ENCODE assay signal across 15 cellular contexts in the genomic region with DNA sequence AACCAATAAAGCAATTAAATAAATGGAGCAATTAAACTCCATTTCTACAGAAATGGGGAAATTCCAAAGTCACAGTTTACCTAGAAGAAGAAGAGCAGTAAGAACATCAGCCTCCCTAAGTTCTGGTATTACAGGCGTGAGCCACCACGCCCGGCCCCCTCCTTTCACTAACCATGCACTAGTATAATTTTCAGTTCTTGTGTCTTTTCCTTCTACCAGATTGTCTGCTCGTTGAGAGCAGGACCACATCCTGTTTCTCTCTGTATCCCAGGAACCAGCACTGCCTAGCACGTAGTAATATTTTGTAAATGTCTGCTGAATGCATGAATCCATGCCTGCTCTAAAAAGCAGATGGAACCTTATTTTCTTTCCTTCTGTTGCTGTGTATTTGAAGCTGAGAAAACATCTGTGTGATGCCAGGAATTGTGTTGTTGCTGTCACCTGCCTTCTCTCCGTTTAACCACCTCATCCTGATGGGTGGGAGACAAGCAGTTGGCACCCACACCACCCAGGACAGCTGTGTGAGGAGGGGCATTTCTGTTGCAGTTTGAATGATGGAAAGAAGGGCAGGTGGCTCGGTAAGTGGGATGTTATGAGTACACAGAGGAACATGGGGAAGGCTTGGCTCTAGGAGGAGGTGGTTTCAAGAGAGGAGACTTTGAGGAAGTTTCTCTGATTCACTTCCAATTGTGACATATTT. TPM values are rescaled to one million over a fixed set of nuclear protein-coding genes. Genes with fewer than 3 reads are reported as not detected.
A peak's percentile ranks its signal among the peaks of the same experiment; 100 is the strongest.
DNase-seq lines count a peak whose midpoint lies in the region; ATAC-seq and TF ChIP-seq lines count a peak whose summit lies in the region.
"Had no signal": no experiment of that assay in that cellular context is flagged by ENCODE, and none has a peak within 500 bp of the region (broad histone marks: within the 10 kb centered on the region; RNA-seq: fewer than 3 reads in every experiment).

No MANE protein-coding gene starts in this region.

- intact Hi-C loops in activated T-helper 1 cell treated with anti-CD3 and anti-CD28 coated beads, Interleukin-12 subunit alpha, Interleukin-12 subunit beta, Interleukin-2, Interleukin-4 antibody, amounts not matched to agents 30 ng/mL and 10 ng/mL and 1 ng/mL, durations not matched to agents 14 hours and 24 hours and 36 hours (cut with micrococcal nuclease): loop anchor here (2.0 kb wide), 1 partner anchor 13 kb away; no protein-coding TSS in a partner anchor

- no peak for TF ChIP-seq CTCF in osteocyte (IDR thresholded peaks at IDR 0.05)

- H3K27ac Mint-ChIP-seq in activated T-helper 1 cell treated with anti-CD3 and anti-CD28 coated beads, Interleukin-12 subunit alpha, Interleukin-12 subunit beta, Interleukin-2, Interleukin-4 antibody, amounts not matched to agents 30 ng/mL and 10 ng/mL and 1 ng/mL, durations not matched to agents 14 hours and 24 hours and 36 hours: peak overlapping the region; percentile 59
- H3K27ac Mint-ChIP-seq in osteocyte (ENCODE audit: unreplicated experiment): no peak overlapping the region

- no peak for ATAC-seq in HG03460 (IDR thresholded peaks at IDR 0.05; ENCODE audit: unreplicated experiment)
- ATAC-seq: Right ventricle myocardium inferior had no signal

- DNase-seq in SIG-M5 treated with dmso at 0.1 percent for 504 hours (lab: John Stamatoyannopoulos, UW; ENCODE audit: unreplicated experiment) (peak; percentile 40), SIG-M5 (lab: John Stamatoyannopoulos, UW) (no peak), NCI-H1105 (lab: John Stamatoyannopoulos, UW) (peak; percentile 78), osteocyte (ENCODE audit: extremely low spot score, unreplicated experiment) (peak; percentile 13), NCI-H510A treated with DMSO at 0.1 percent for 48 hours (lab: John Stamatoyannopoulos, UW) (no peak), kidney tubule cell (ENCODE audit: low spot score) (no peak)
- no peak for DNase-seq in activated T-helper 1 cell treated with anti-CD3 and anti-CD28 coated beads, Interleukin-12 subunit alpha, Interleukin-12 subunit beta, Interleukin-2, Interleukin-4 antibody, amounts not matched to agents 30 ng/mL and 10 ng/mL and 1 ng/mL, durations not matched to agents 14 hours and 24 hours and 36 hours (ENCODE audit: low spot score)
- DNase-seq: DMS53, erythroblast, GOT3, lower lobe of right lung, MM.1S, spleen had no signal

- H3K27me3 Mint-ChIP-seq in activated T-helper 1 cell treated with anti-CD3 and anti-CD28 coated beads, Interleukin-12 subunit alpha, Interleukin-12 subunit beta, Interleukin-2, Interleukin-4 antibody, amounts not matched to agents 30 ng/mL and 10 ng/mL and 1 ng/mL, durations not matched to agents 14 hours and 24 hours and 36 hours (ENCODE audit: insufficient read depth): no peaks in the 10 kb centered on the region
- H3K27me3 Mint-ChIP-seq in osteocyte (ENCODE audit: unreplicated experiment): no peaks in the 10 kb centered on the region

- H3K36me3 Mint-ChIP-seq in activated T-helper 1 cell treated with anti-CD3 and anti-CD28 coated beads, Interleukin-12 subunit alpha, Interleukin-12 subunit beta, Interleukin-2, Interleukin-4 antibody, amounts not matched to agents 30 ng/mL and 10 ng/mL and 1 ng/mL, durations not matched to agents 14 hours and 24 hours and 36 hours (ENCODE audit: low read depth): peaks cover 21% of the 10 kb centered on the region
- H3K36me3 Mint-ChIP-seq in osteocyte (ENCODE audit: unreplicated experiment): peaks cover 30% of the 10 kb centered on the region

- H3K4me3 Mint-ChIP-seq in activated T-helper 1 cell treated with anti-CD3 and anti-CD28 coated beads, Interleukin-12 subunit alpha, Interleukin-12 subunit beta, Interleukin-2, Interleukin-4 antibody, amounts not matched to agents 30 ng/mL and 10 ng/mL and 1 ng/mL, durations not matched to agents 14 hours and 24 hours and 36 hours: peak overlapping the region; percentile 30
- no peak overlapping the region for H3K4me3 Mint-ChIP-seq in osteocyte (ENCODE audit: unreplicated experiment)

- peaks cover 81% of the 10 kb centered on the region for H3K4me1 Mint-ChIP-seq in activated T-helper 1 cell treated with anti-CD3 and anti-CD28 coated beads, Interleukin-12 subunit alpha, Interleukin-12 subunit beta, Interleukin-2, Interleukin-4 antibody, amounts not matched to agents 30 ng/mL and 10 ng/mL and 1 ng/mL, durations not matched to agents 14 hours and 24 hours and 36 hours (ENCODE audit: low read depth)
- H3K4me1 Mint-ChIP-seq in osteocyte (ENCODE audit: unreplicated experiment): peaks cover 4% of the 10 kb centered on the region

- H3K9me3 Mint-ChIP-seq in activated T-helper 1 cell treated with anti-CD3 and anti-CD28 coated beads, Interleukin-12 subunit alpha, Interleukin-12 subunit beta, Interleukin-2, Interleukin-4 antibody, amounts not matched to agents 30 ng/mL and 10 ng/mL and 1 ng/mL, durations not matched to agents 14 hours and 24 hours and 36 hours: no peaks in the 10 kb centered on the region
- H3K9me3 Mint-ChIP-seq in osteocyte (ENCODE audit: unreplicated experiment): no peaks in the 10 kb centered on the region

RNA-seq across cellular contexts. Expression of a gene that starts 30.0 kb away (rescaled TPM):
- 11.6 and 12.1 TPM in 2 replicates for total RNA-seq in activated T-helper 1 cell treated with anti-CD3 and anti-CD28 coated beads, Interleukin-12 subunit alpha, Interleukin-12 subunit beta, Interleukin-2, Interleukin-4 antibody, amounts not matched to agents 30 ng/mL and 10 ng/mL and 1 ng/mL, durations not matched to agents 14 hours and 24 hours and 36 hours
- total RNA-seq in osteocyte: 21.2 and 21.9 TPM in 2 replicates

Comparison
In these comparisons a context has a peak if more than half of its experiments do, and no peak if none do; other contexts are left out.
1. DNase-seq: peak in SIG-M5 treated with dmso at 0.1 percent for 504 hours (single experiment), NCI-H1105 (single experiment) and osteocyte (single experiment); none in SIG-M5 (single experiment), activated T-helper 1 cell treated with anti-CD3 and anti-CD28 coated beads, Interleukin-12 subunit alpha, Interleukin-12 subunit beta, Interleukin-2, Interleukin-4 antibody, amounts not matched to agents 30 ng/mL and 10 ng/mL and 1 ng/mL, durations not matched to agents 14 hours and 24 hours and 36 hours (single experiment), NCI-H510A treated with DMSO at 0.1 percent for 48 hours (single experiment) and kidney tubule cell (single experiment).